ENCODE assay signal across 23 cellular contexts in genomic region chr11:32053151-32053550, GRCh38.
"Had no signal": no experiment of that assay in that cellular context is flagged by ENCODE, and none has a peak within 500 bp of the region (broad histone marks: within the 10 kb centered on the region; RNA-seq: fewer than 3 reads in every experiment).

No MANE protein-coding gene starts in this region.

- H3K4me1 ChIP-seq: left lung, parathyroid adenoma, psoas muscle, spleen, testis, tibial nerve, upper lobe of right lung, vagina had no signal

- H3K27me3 ChIP-seq: testis, tibial nerve, upper lobe of right lung, vagina had no signal

- H3K4me3 ChIP-seq: dorsolateral prefrontal cortex, heart right ventricle, left lung, lower lobe of right lung, psoas muscle, spleen, testis, tibial nerve, upper lobe of right lung, vagina had no signal

- DNase-seq: cortex of kidney; effector CD8-positive, alpha-beta T cell; heart right ventricle; islet precursor cell; left lung; lower lobe of right lung; midbrain; occipital lobe; psoas muscle; spleen; stimulated activated CD4-positive, alpha-beta T cell treated with anti-CD3 and anti-CD28 coated beads, Interleukin-15, amount 100 ng/mL, for 24 hours; stimulated activated CD4-positive, alpha-beta T cell treated with anti-CD3 and anti-CD28 coated beads, Interleukin-1b, Interleukin-23, amount 100 ng/mL, for 48 hours; stimulated activated CD4-positive, alpha-beta T cell treated with anti-CD3 and anti-CD28 coated beads, Interleukin-4, amount 100 ng/mL, for 4 hours; stimulated activated naive B cell treated with anti-CD40 and anti-IgM and Interleukin-4, amounts not matched to agents 10 μg/mL and 1 μg/mL and 100 μg/mL, for 72 hours; stimulated activated naive CD8-positive, alpha-beta T cell treated with anti-CD3 and anti-CD28 coated beads, Interleukin-15, amount 100 ng/mL, for 72 hours; testis; upper lobe of right lung had no signal

- H3K9me3 ChIP-seq: heart right ventricle, left lung, lower lobe of right lung, psoas muscle, spleen, testis, tibial nerve, upper lobe of right lung, vagina had no signal

- H3K4me1 Mint-ChIP-seq: memory B cell; stimulated activated naive B cell treated with anti-CD40 and anti-IgM and Interleukin-4, amounts not matched to agents 10 μg/mL and 1 μg/mL and 100 μg/mL, for 72 hours; stimulated activated naive CD8-positive, alpha-beta T cell treated with anti-CD3 and anti-CD28 coated beads, Interleukin-15, amount 100 ng/mL, for 72 hours had no signal

- H3K4me3 Mint-ChIP-seq: memory B cell; natural killer cell treated with Interleukin-12 subunit alpha and Interleukin-12 subunit beta and Interleukin-15 and Interleukin-18, amount 100 ng/mL, for 72 hours; stimulated activated naive B cell treated with anti-CD40 and anti-IgM and Interleukin-4, amounts not matched to agents 10 μg/mL and 1 μg/mL and 100 μg/mL, for 72 hours; stimulated activated naive CD8-positive, alpha-beta T cell treated with anti-CD3 and anti-CD28 coated beads, Interleukin-15, amount 100 ng/mL, for 72 hours had no signal

- ATAC-seq: heart right ventricle; left lung; lower lobe of right lung; natural killer cell treated with Interleukin-12 subunit alpha and Interleukin-12 subunit beta and Interleukin-15 and Interleukin-18, amount 100 ng/mL, for 72 hours; psoas muscle; stimulated activated naive B cell treated with anti-CD40 and anti-IgM and Interleukin-4, amounts not matched to agents 10 μg/mL and 1 μg/mL and 100 μg/mL, for 72 hours; stimulated activated naive CD8-positive, alpha-beta T cell treated with anti-CD3 and anti-CD28 coated beads, Interleukin-15, amount 100 ng/mL, for 72 hours; upper lobe of right lung had no signal

- H3K36me3 Mint-ChIP-seq: memory B cell; natural killer cell treated with Interleukin-12 subunit alpha and Interleukin-12 subunit beta and Interleukin-15 and Interleukin-18, amount 100 ng/mL, for 72 hours; stimulated activated naive B cell treated with anti-CD40 and anti-IgM and Interleukin-4, amounts not matched to agents 10 μg/mL and 1 μg/mL and 100 μg/mL, for 72 hours had no signal

- H3K27ac Mint-ChIP-seq: memory B cell; natural killer cell treated with Interleukin-12 subunit alpha and Interleukin-12 subunit beta and Interleukin-15 and Interleukin-18, amount 100 ng/mL, for 72 hours; stimulated activated naive B cell treated with anti-CD40 and anti-IgM and Interleukin-4, amounts not matched to agents 10 μg/mL and 1 μg/mL and 100 μg/mL, for 72 hours; stimulated activated naive CD8-positive, alpha-beta T cell treated with anti-CD3 and anti-CD28 coated beads, Interleukin-15, amount 100 ng/mL, for 72 hours had no signal

- H3K36me3 ChIP-seq: heart right ventricle, left lung, lower lobe of right lung, spleen, tibial nerve, upper lobe of right lung, vagina had no signal

- H3K27ac ChIP-seq: dorsolateral prefrontal cortex, heart right ventricle, left lung, lower lobe of right lung, parathyroid adenoma, psoas muscle, spleen, testis, tibial nerve, upper lobe of right lung, vagina had no signal

- H3K9me3 Mint-ChIP-seq: memory B cell; natural killer cell treated with Interleukin-12 subunit alpha and Interleukin-12 subunit beta and Interleukin-15 and Interleukin-18, amount 100 ng/mL, for 72 hours; stimulated activated naive B cell treated with anti-CD40 and anti-IgM and Interleukin-4, amounts not matched to agents 10 μg/mL and 1 μg/mL and 100 μg/mL, for 72 hours; stimulated activated naive CD8-positive, alpha-beta T cell treated with anti-CD3 and anti-CD28 coated beads, Interleukin-15, amount 100 ng/mL, for 72 hours had no signal
